ENCODE assay signal across 1 cellular context in the genomic region with DNA sequence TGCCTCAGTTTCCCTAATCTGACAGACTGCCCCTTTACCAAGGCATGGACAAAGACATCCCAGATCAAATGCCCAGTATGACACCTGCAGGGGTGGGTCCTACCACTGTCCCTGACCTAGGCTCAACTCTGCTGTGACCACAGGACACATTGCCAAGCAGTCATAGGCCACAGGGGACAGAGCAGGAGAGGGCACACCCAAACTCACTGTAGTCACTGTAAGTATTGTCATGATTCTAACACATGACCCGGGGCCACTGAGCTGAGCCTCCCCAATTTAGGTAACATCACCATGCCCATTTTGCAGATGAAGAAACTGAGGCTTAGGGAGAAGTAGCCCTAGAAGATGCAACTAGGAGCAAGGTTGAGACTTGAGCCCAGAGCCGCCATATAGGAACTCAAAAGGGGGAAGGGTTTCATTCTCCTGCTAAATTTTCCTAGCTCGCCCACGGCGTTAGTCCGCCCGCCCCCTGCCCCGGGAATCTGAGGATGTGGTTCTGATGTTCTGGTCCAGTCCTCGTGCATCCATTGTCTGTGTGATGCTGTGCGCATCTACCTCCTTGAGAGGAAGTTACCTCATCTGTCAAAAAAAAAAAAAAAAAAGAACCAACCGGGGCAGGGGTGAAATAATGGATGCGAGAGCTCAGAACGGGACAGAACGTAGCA.
TF ChIP-seq lines count a peak whose summit lies in the region.

No MANE protein-coding gene starts in this region.

TF ChIP-seq in HepG2, 621 proteins besides CTCF, POLR2A, EP300 and RAD21 (continued from another document):
- TF ChIP-seq, protein P1, sequence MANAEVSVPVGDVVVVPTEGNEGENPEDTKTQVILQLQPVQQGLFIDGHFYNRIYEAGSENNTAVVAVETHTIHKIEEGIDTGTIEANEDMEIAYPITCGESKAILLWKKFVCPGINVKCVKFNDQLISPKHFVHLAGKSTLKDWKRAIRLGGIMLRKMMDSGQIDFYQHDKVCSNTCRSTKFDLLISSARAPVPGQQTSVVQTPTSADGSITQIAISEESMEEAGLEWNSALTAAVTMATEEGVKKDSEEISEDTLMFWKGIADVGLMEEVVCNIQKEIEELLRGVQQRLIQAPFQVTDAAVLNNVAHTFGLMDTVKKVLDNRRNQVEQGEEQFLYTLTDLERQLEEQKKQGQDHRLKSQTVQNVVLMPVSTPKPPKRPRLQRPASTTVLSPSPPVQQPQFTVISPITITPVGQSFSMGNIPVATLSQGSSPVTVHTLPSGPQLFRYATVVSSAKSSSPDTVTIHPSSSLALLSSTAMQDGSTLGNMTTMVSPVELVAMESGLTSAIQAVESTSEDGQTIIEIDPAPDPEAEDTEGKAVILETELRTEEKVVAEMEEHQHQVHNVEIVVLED (CRISPR knock-in tag; IDR thresholded peaks at IDR 0.05; ENCODE audit: borderline replicate concordance) = no peak
